ENCODE assay signal across 14 cellular contexts in genomic region chr7:43536773-43537172, GRCh38.
"Had no signal": no experiment of that assay in that cellular context is flagged by ENCODE, and none has a peak within 500 bp of the region (broad histone marks: within the 10 kb centered on the region; RNA-seq: fewer than 3 reads in every experiment).

No MANE protein-coding gene starts in this region.

- DNase-seq: activated CD4-positive, alpha-beta T cell treated with anti-CD3 and anti-CD28 coated beads, Interleukin-2, amount 10 ng/mL, durations not matched to agents 7 days and 5 days; activated CD4-positive, CD25-positive, alpha-beta regulatory T cell; activated gamma-delta T cell treated with Interleukin-2 at 50 U/mL for 16 hours; cerebellar nuclear complex; effector memory CD4-positive, alpha-beta T cell; left cardiac atrium; lower lobe of right lung; midbrain; stimulated activated CD4-positive, alpha-beta T cell treated with anti-CD3 and anti-CD28 coated beads, Interleukin-15, amount 100 ng/mL, for 24 hours; stimulated activated CD4-positive, alpha-beta T cell treated with anti-CD3 and anti-CD28 coated beads, Interleukin-4, amount 100 ng/mL, for 24 hours; stimulated activated naive CD4-positive, alpha-beta T cell treated with Interleukin-2 at 50 U/mL for 16 hours; substantia nigra had no signal

- H3K36me3 ChIP-seq: gastroesophageal sphincter, lower lobe of right lung had no signal

- ATAC-seq: gastroesophageal sphincter, lower lobe of right lung had no signal

- H3K4me1 ChIP-seq: lower lobe of right lung had no signal

- H3K27me3 ChIP-seq: gastroesophageal sphincter had no signal

- H3K9me3 ChIP-seq: gastroesophageal sphincter, lower lobe of right lung had no signal

- H3K27ac ChIP-seq: gastroesophageal sphincter, lower lobe of right lung had no signal

- H3K4me3 ChIP-seq: gastroesophageal sphincter, lower lobe of right lung, skin epidermis had no signal
